In genomic region chr10:101351017-101351416, GRCh38 we compare ENCODE assay signal across 31 cellular contexts.
"Had no signal": no experiment of that assay in that cellular context is flagged by ENCODE, and none has a peak within 500 bp of the region (broad histone marks: within the 10 kb centered on the region; RNA-seq: fewer than 3 reads in every experiment).

No MANE protein-coding gene starts in this region.

- DNase-seq: activated B cell treated with CpG ODN at 0.5 μM for 24 hours; activated CD4-positive, alpha-beta T cell treated with anti-CD3 and anti-CD28 coated beads for 48 hours; activated CD4-positive, alpha-beta T cell treated with anti-CD3 and anti-CD28 coated beads, Interleukin-2, amount 50 U/mL, for 1 hour; activated CD4-positive, alpha-beta T cell treated with anti-CD3 and anti-CD28 coated beads, Interleukin-2, amount 50 U/mL, for 48 hours; activated CD8-positive, alpha-beta memory T cell treated with anti-CD3 and anti-CD28 coated beads for 24 hours; activated CD8-positive, alpha-beta T cell treated with anti-CD3 and anti-CD28 coated beads for 36 hours; activated effector memory CD4-positive, alpha-beta T cell treated with Interleukin-2 at 50 U/mL for 16 hours; activated gamma-delta T cell treated with Interleukin-2 at 50 U/mL for 16 hours; activated naive CD4-positive, alpha-beta T cell treated with anti-CD3 and anti-CD28 coated beads, Interleukin-2, amount 50 U/mL, for 16 hours; activated naive CD4-positive, alpha-beta T cell treated with Interleukin-2 at 50 U/mL for 16 hours; activated T-cell treated with anti-CD3 and anti-CD28 coated beads, Interleukin-2, amount 50 U/mL, for 4 hours; amniotic stem cell; anterior cingulate cortex; brain microvascular endothelial cell; cortex of kidney; dermis blood vessel endothelial cell; effector CD4-positive, alpha-beta T cell; effector memory CD8-positive, alpha-beta T cell; esophagus squamous epithelium; gastrocnemius medialis; glutamatergic neuron; heart left ventricle; T-helper 1 cell; T-helper 17 cell; T1000; WERI-Rb-1 had no signal

- H3K27ac ChIP-seq: brain microvascular endothelial cell, epithelial cell of prostate, esophagus squamous epithelium, gastrocnemius medialis, heart left ventricle, WERI-Rb-1 had no signal

- H3K4me3 ChIP-seq: esophagus squamous epithelium, gastrocnemius medialis, heart left ventricle had no signal

- H3K9me3 ChIP-seq: esophagus squamous epithelium, gastrocnemius medialis, heart left ventricle had no signal

- FAIRE-seq: astrocyte, colon had no signal

- H3K36me3 ChIP-seq: brain microvascular endothelial cell, esophagus squamous epithelium, gastrocnemius medialis, heart left ventricle had no signal

- ATAC-seq: activated CD4-positive, CD25-positive, alpha-beta regulatory T cell treated with anti-CD3 and anti-CD28 coated beads, Interleukin-2, amount 50 U/mL, for 24 hours; activated CD8-positive, alpha-beta T cell treated with anti-CD3 and anti-CD28 coated beads for 36 hours; activated T-cell treated with anti-CD3 and anti-CD28 coated beads, Interleukin-2, amount 50 U/mL, for 4 hours; activated T-helper 17 cell treated with anti-CD3 and anti-CD28 coated beads, Interleukin-2, amount 50 U/mL, for 72 hours; effector memory CD8-positive, alpha-beta T cell; gastrocnemius medialis; heart left ventricle; T-helper 17 cell had no signal

- H3K27me3 ChIP-seq: esophagus squamous epithelium, gastrocnemius medialis had no signal
